Comparison of ENCODE assay signal across 3 cellular contexts in genomic region chr7:29053105-29053872, GRCh38.
TF ChIP-seq lines count a peak whose summit lies in the region.

No MANE protein-coding gene starts in this region.

TF ChIP-seq in SK-N-SH treated with all-trans-retinoic acid at 6 μM for 48 hours, 23 proteins besides CTCF, POLR2A, EP300 and RAD21 (continued from another document):
- TF ChIP-seq ZNF70 (CRISPR knock-in tag; IDR thresholded peaks at IDR 0.05): no peak
TF ChIP-seq in SK-N-SH treated with all-trans-retinoic acid at 6 μM for 48 hours: peak in this region for 1.

TF ChIP-seq in SK-N-SH, 30 proteins besides CTCF, POLR2A, EP300 and RAD21 (continued from another document):
- TF ChIP-seq RCOR1 (IDR thresholded peaks at IDR 0.05; ENCODE audit: low read length): no peak

TF ChIP-seq in HepG2, 621 proteins besides CTCF, POLR2A, EP300 and RAD21 (continued from another document):
- no peak for TF ChIP-seq SRSF9 (IDR thresholded peaks at IDR 0.05; ENCODE audit: borderline replicate concordance, insufficient read depth, low read depth, low read length, poor library complexity, severe bottlenecking)
